ENCODE assay signal across 29 cellular contexts in the genomic region with DNA sequence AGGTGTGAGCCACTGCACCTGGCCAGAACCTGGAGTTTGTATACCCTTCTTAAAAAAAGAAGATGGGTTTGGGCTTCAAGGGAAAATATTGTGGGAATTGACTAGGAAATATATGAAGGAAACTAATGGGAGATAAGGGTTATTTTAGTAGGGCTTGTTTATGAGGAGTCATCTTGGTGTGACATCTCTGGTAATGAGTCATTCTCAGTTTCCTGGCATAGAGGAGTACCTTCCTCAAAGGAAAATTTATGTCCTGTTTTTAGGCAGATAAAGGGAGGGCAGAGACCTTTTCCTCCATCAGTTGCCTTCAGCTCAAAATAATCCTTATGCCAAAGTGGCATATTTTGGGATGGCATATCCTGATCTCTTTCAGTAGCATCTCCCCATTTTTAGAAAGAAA. TPM values are rescaled to one million over a fixed set of nuclear protein-coding genes. Genes with fewer than 3 reads are reported as not detected.
DNase-seq lines count a peak whose midpoint lies in the region; ATAC-seq, FAIRE-seq and TF ChIP-seq lines count a peak whose summit lies in the region.
"Had no signal": no experiment of that assay in that cellular context is flagged by ENCODE, and none has a peak within 500 bp of the region (broad histone marks: within the 10 kb centered on the region; RNA-seq: fewer than 3 reads in every experiment).

No MANE protein-coding gene starts in this region.

- H3F3A ChIP-seq in PC-3 (ENCODE audit: low read length, unreplicated experiment) (no peaks in the 10 kb centered on the region), neural progenitor cell (ENCODE audit: low read depth) (no peaks in the 10 kb centered on the region)

- H3K9me2 ChIP-seq in PC-3 (replicated peaks; ENCODE audit: low read length) = no peaks in the 10 kb centered on the region

- no peak for TF ChIP-seq EP300 in A549 (IDR thresholded peaks at IDR 0.05)
- TF ChIP-seq EP300 in tibial nerve (IDR thresholded peaks at IDR 0.05) = no peak

- H3K9ac ChIP-seq in PC-3 (ENCODE audit: low read length) (no peak overlapping the region), neural progenitor cell (no peak overlapping the region)

- no peak overlapping the region for H3K27ac Mint-ChIP-seq in neural progenitor cell
- H3K27ac Mint-ChIP-seq: activated naive CD8-positive, alpha-beta T cell treated with anti-CD3 and anti-CD28 coated beads, Interleukin-2, amount 50 U/mL, for 24 hours; brain; stimulated activated naive CD8-positive, alpha-beta T cell treated with anti-CD3 and anti-CD28 coated beads, Interleukin-15, Interleukin-2, amounts not matched to agents 100 ng/mL and 50 ng/mL, for 24 hours; WTC11 had no signal

- H3K4me1 ChIP-seq in A549 (peaks cover 10% of the 10 kb centered on the region; the same call in 2 of the 3 replicates), PC-3 (ENCODE audit: insufficient read depth, low read length) (no peaks in the 10 kb centered on the region), neural progenitor cell (no peaks in the 10 kb centered on the region), tibial nerve (no peaks in the 10 kb centered on the region)
- H3K4me1 ChIP-seq: gastroesophageal sphincter, lower lobe of right lung had no signal

- no peak for FAIRE-seq in A549 (lab: Jason Lieb, UNC)
- FAIRE-seq: D721Med, G401.6, kidney had no signal

- no peak overlapping the region for H3K4me2 ChIP-seq in A549
- no peak overlapping the region for H3K4me2 ChIP-seq in PC-3 (ENCODE audit: low read length)
- H3K4me2 ChIP-seq in neural progenitor cell = no peak overlapping the region

- TF ChIP-seq CTCF in A549 (IDR thresholded peaks at IDR 0.05) (no peak), PC-3 (conservative IDR thresholded peaks at IDR 0.05; ENCODE audit: low read depth, low read length) (no peak), epithelial cell of esophagus (IDR thresholded peaks at IDR 0.05; ENCODE audit: insufficient read depth, low read depth, low read length, missing control alignments) (no peak), neural progenitor cell (IDR thresholded peaks at IDR 0.05) (no peak), tibial nerve (IDR thresholded peaks at IDR 0.05) (no peak)

- CTCF ChIA-PET in A549 (lab: Yijun Ruan, JAX) (interaction anchor here (1.1 to 1.9 kb wide), 2 partner anchors 13 to 688 kb away, joined by 3 to 5 read pairs; no protein-coding TSS in a partner anchor), PC-3 (lab: Charles Lee) (no interaction called here)

- ATAC-seq in A549 (peak in 1 of 2 experiments; percentile 51; a peak in 1 of 6 replicates), PC-3 (peak; percentile 85)
- ATAC-seq: activated naive CD8-positive, alpha-beta T cell treated with anti-CD3 and anti-CD28 coated beads, Interleukin-2, amount 50 U/mL, for 24 hours; esophagus mucosa; gastroesophageal sphincter; lower lobe of right lung; sciatic nerve; WTC11 had no signal

- BruUV-seq in PC-3 (replicated peaks; lab: Mats Ljungman, UMichigan) = no TSS peak

- no peaks in the 10 kb centered on the region for H3K27me3 ChIP-seq in PC-3 (ENCODE audit: low read length)
- no peaks in the 10 kb centered on the region for H3K27me3 ChIP-seq in neural progenitor cell
- H3K27me3 ChIP-seq in tibial nerve = no peaks in the 10 kb centered on the region
- H3K27me3 ChIP-seq: gastroesophageal sphincter had no signal

- H3K9me3 Mint-ChIP-seq in neural progenitor cell = no peaks in the 10 kb centered on the region
- H3K9me3 Mint-ChIP-seq: activated naive CD8-positive, alpha-beta T cell treated with anti-CD3 and anti-CD28 coated beads, Interleukin-2, amount 50 U/mL, for 24 hours; stimulated activated naive CD8-positive, alpha-beta T cell treated with anti-CD3 and anti-CD28 coated beads, Interleukin-15, Interleukin-2, amounts not matched to agents 100 ng/mL and 50 ng/mL, for 24 hours had no signal

- H3K27ac ChIP-seq in A549 (no peak overlapping the region), PC-3 (ENCODE audit: low read length) (no peak overlapping the region), neural progenitor cell (no peak overlapping the region), tibial nerve (no peak overlapping the region)
- H3K27ac ChIP-seq: gastroesophageal sphincter, lower lobe of right lung had no signal

- POLR2A ChIA-PET in A549 (lab: Yijun Ruan, JAX) (no interaction called here), PC-3 (lab: Charles Lee; ENCODE audit: unreplicated experiment) (no interaction called here)

- no peaks in the 10 kb centered on the region for H3K36me3 ChIP-seq in PC-3 (ENCODE audit: low read depth, low read length)
- no peaks in the 10 kb centered on the region for H3K36me3 ChIP-seq in neural progenitor cell
- H3K36me3 ChIP-seq in tibial nerve = no peaks in the 10 kb centered on the region
- H3K36me3 ChIP-seq: gastroesophageal sphincter, lower lobe of right lung had no signal

- H3K36me3 Mint-ChIP-seq in neural progenitor cell = no peaks in the 10 kb centered on the region
- H3K36me3 Mint-ChIP-seq: brain, CD14-positive monocyte, WTC11 had no signal

- no peaks in the 10 kb centered on the region for H3K79me2 ChIP-seq in PC-3 (ENCODE audit: low read length)
- H3K79me2 ChIP-seq in neural progenitor cell (ENCODE audit: low read depth) = no peaks in the 10 kb centered on the region

- peaks cover 2% of the 10 kb centered on the region for H3K4me1 Mint-ChIP-seq in neural progenitor cell
- H3K4me1 Mint-ChIP-seq: brain, WTC11 had no signal

- intact Hi-C loops in PC-3 (cut with micrococcal nuclease) (no loop called here), head of caudate nucleus (cut with DNase I) (no loop called here)

- H3K9me3 ChIP-seq in A549 (no peaks in the 10 kb centered on the region), PC-3 (ENCODE audit: low read length) (no peaks in the 10 kb centered on the region), neural progenitor cell (ENCODE audit: low read depth) (no peaks in the 10 kb centered on the region), tibial nerve (no peaks in the 10 kb centered on the region)
- H3K9me3 ChIP-seq: lower lobe of right lung had no signal

- no peak for TF ChIP-seq RAD21 in A549 (conservative IDR thresholded peaks at IDR 0.05 in 1 of 2, IDR thresholded peaks at IDR 0.05 in 1 of 2)

- H2AFZ ChIP-seq in PC-3 (ENCODE audit: low read length) (no peak overlapping the region), neural progenitor cell (replicated peaks) (no peak overlapping the region)

- H3K4me3 ChIP-seq in A549 (no peak overlapping the region), PC-3 (ENCODE audit: low read length) (no peak overlapping the region), epithelial cell of esophagus (ENCODE audit: low read length) (no peak overlapping the region), neural progenitor cell (no peak overlapping the region), tibial nerve (no peak overlapping the region)
- H3K4me3 ChIP-seq: gastroesophageal sphincter, lower lobe of right lung had no signal

- TF ChIP-seq POLR2A in A549 (IDR thresholded peaks at IDR 0.05; ENCODE audit: low read length) (no peak), tibial nerve (IDR thresholded peaks at IDR 0.05) (no peak)

- peaks cover 6% of the 10 kb centered on the region for H3K27me3 Mint-ChIP-seq in neural progenitor cell (ENCODE audit: insufficient read depth, low read depth)
- H3K27me3 Mint-ChIP-seq: activated naive CD8-positive, alpha-beta T cell treated with anti-CD3 and anti-CD28 coated beads, Interleukin-2, amount 50 U/mL, for 24 hours; brain; stimulated activated naive CD8-positive, alpha-beta T cell treated with anti-CD3 and anti-CD28 coated beads, Interleukin-15, Interleukin-2, amounts not matched to agents 100 ng/mL and 50 ng/mL, for 24 hours had no signal

- no peak for DNase-seq in A549 (ENCODE audit: low read depth in 1 of 2, low spot score in 1 of 2)
- peak; percentile 51 for DNase-seq in EH (ENCODE audit: low read depth)
- DNase-seq in PC-3 = peak; percentile 63
- peak; percentile 56 for DNase-seq in epithelial cell of esophagus (ENCODE audit: low read depth)
- DNase-seq in neural progenitor cell (ENCODE audit: low spot score) = no peak
- no peak for DNase-seq in tibial nerve (ENCODE audit: low spot score in 2 of 2)
- no peak for DNase-seq in islet precursor cell
- no peak for DNase-seq in head of caudate nucleus
- DNase-seq: activated CD4-positive, alpha-beta T cell treated with anti-CD3 and anti-CD28 coated beads, Interleukin-2, amount 50 U/mL, for 48 hours; activated effector memory CD4-positive, alpha-beta T cell treated with anti-CD3 and anti-CD28 coated beads, Interleukin-2, amount 50 U/mL, for 16 hours; activated naive CD8-positive, alpha-beta T cell treated with anti-CD3 and anti-CD28 coated beads, Interleukin-2, amount 50 U/mL, for 24 hours; effector CD8-positive, alpha-beta T cell; kidney; lower lobe of right lung; NCI-H1092; NCI-H2029; NCI-H2227 treated with DMSO at 0.1 percent for 48 hours; posterior cingulate gyrus; SHP77; T-helper 9 cell had no signal

- H3K4me3 Mint-ChIP-seq in neural progenitor cell = no peak overlapping the region
- H3K4me3 Mint-ChIP-seq: activated naive CD8-positive, alpha-beta T cell treated with anti-CD3 and anti-CD28 coated beads, Interleukin-2, amount 50 U/mL, for 24 hours; brain; CD14-positive monocyte; stimulated activated naive CD8-positive, alpha-beta T cell treated with anti-CD3 and anti-CD28 coated beads, Interleukin-15, Interleukin-2, amounts not matched to agents 100 ng/mL and 50 ng/mL, for 24 hours; WTC11 had no signal

- no peaks in the 10 kb centered on the region for H4K20me1 ChIP-seq in PC-3 (ENCODE audit: low read length)
- H4K20me1 ChIP-seq in neural progenitor cell (ENCODE audit: low read depth) = no peaks in the 10 kb centered on the region

TF ChIP-seq in A549, 52 proteins besides CTCF, POLR2A, EP300 and RAD21 (continues in another document):
- TF ChIP-seq FOSL2 (IDR thresholded peaks at IDR 0.05) = no peak
- TF ChIP-seq FOSL2 (CRISPR knock-in tag; IDR thresholded peaks at IDR 0.05) = peak; percentile 59; the same call in 1 of the 2 replicates

RNA-seq across cellular contexts. Expression of a gene that starts 30.6 kb away (rescaled TPM):
- polyA plus RNA-seq in A549 (2011; rRNA removed) = 65.0 and 102 TPM in 2 replicates
- 239 and 266 TPM in 2 replicates for polyA plus RNA-seq in A549 (2012; cell fraction: cytosol; rRNA removed)
- 490 and 573 TPM in 2 replicates for polyA plus RNA-seq in A549 (2012; cell fraction: nucleus; rRNA removed)
- 101 to 115 TPM (median 103 TPM) in 3 replicates for polyA plus RNA-seq in A549 (2017; fragmentation: RNase III; extraction: RNeasy Plus Mini Kit Qiagen cat#74134 plus additional on column Dnase treatment)
- polyA minus RNA-seq in A549 (2011; rRNA and poly(A)+ RNA removed) = 335 and 379 TPM in 2 replicates
- 186 and 226 TPM in 2 replicates for total RNA-seq in PC-3 (2014; rRNA removed)
- 26.4 and 31.6 TPM in 2 replicates for total RNA-seq in neural progenitor cell (ENCODE audit: low replicate concordance)
- 1,000 to 10,000 TPM in 1 of 4 donors, 100 to 1,000 TPM in 3; 631 to 1,165 (median 930) TPM for total RNA-seq in tibial nerve

Comparison
In these comparisons a context has a peak if more than half of its experiments do, and no peak if none do; other contexts are left out.
1. DNase-seq: peak in EH (single experiment), PC-3 (single experiment) and epithelial cell of esophagus (single experiment); none in A549 (0 of 2), neural progenitor cell (single experiment), tibial nerve (0 of 2), islet precursor cell (single experiment) and head of caudate nucleus (0 of 42).